ENCODE assay signal across 18 cellular contexts in genomic region chr6:10681795-10682194, GRCh38. TPM values are rescaled to one million over a fixed set of nuclear protein-coding genes. Genes with fewer than 3 reads are reported as not detected.
DNase-seq lines count a peak whose midpoint lies in the region; ATAC-seq and TF ChIP-seq lines count a peak whose summit lies in the region.
"Had no signal": no experiment of that assay in that cellular context is flagged by ENCODE, and none has a peak within 500 bp of the region (broad histone marks: within the 10 kb centered on the region; RNA-seq: fewer than 3 reads in every experiment).

No MANE protein-coding gene starts in this region.

- POLR2A ChIA-PET in activated CD4-positive, alpha-beta T cell treated with anti-CD3 and anti-CD28 coated beads, Interleukin-2, amount 10 ng/mL, durations not matched to agents 7 days and 5 days (lab: Charles Lee): no interaction called here

- H4K20me1 ChIP-seq in hepatocyte (ENCODE audit: insufficient read depth, poor library complexity, severe bottlenecking): no peaks in the 10 kb centered on the region

- H3K4me3 ChIP-seq in hepatocyte: no peak overlapping the region
- H3K4me3 ChIP-seq: A549, GM23338 had no signal

- no peak overlapping the region for H3K4me2 ChIP-seq in hepatocyte
- H3K4me2 ChIP-seq: A549, GM23338 had no signal

- no peaks in the 10 kb centered on the region for H3K36me3 Mint-ChIP-seq in activated CD4-positive, alpha-beta T cell treated with anti-CD3 and anti-CD28 coated beads, Interleukin-2, amount 10 ng/mL, durations not matched to agents 7 days and 5 days (ENCODE audit: low read depth)
- H3K36me3 Mint-ChIP-seq in natural killer cell treated with Interleukin-12 subunit alpha and Interleukin-12 subunit beta and Interleukin-15 and Interleukin-18, amount 100 ng/mL, for 72 hours: peaks cover 4% of the 10 kb centered on the region
- no peaks in the 10 kb centered on the region for H3K36me3 Mint-ChIP-seq in natural killer cell
- H3K36me3 Mint-ChIP-seq: CD4-positive, alpha-beta memory T cell had no signal

- intact Hi-C loops in natural killer cell (cut with micrococcal nuclease): no loop called here

- H3K9me2 ChIP-seq in hepatocyte (replicated peaks; ENCODE audit: insufficient read depth): no peaks in the 10 kb centered on the region

- peaks cover 30% of the 10 kb centered on the region for H3K4me1 Mint-ChIP-seq in activated CD4-positive, alpha-beta T cell treated with anti-CD3 and anti-CD28 coated beads, Interleukin-2, amount 10 ng/mL, durations not matched to agents 7 days and 5 days
- peaks cover 44 to 56% of the 10 kb centered on the region in 2 donors for H3K4me1 Mint-ChIP-seq in natural killer cell treated with Interleukin-12 subunit alpha and Interleukin-12 subunit beta and Interleukin-15 and Interleukin-18, amount 100 ng/mL, for 72 hours (ENCODE audit: low read depth in 2 of 2)
- H3K4me1 Mint-ChIP-seq in natural killer cell: peaks cover 33 to 35% of the 10 kb centered on the region in 2 donors

- no peak for DNase-seq in activated CD4-positive, alpha-beta T cell treated with anti-CD3 and anti-CD28 coated beads, Interleukin-2, amount 10 ng/mL, durations not matched to agents 7 days and 5 days
- DNase-seq in activated CD4-positive, alpha-beta T cell treated with anti-CD3 and anti-CD28 coated beads for 48 hours: no peak
- DNase-seq in natural killer cell treated with Interleukin-12 subunit alpha and Interleukin-12 subunit beta and Interleukin-15 and Interleukin-18, amount 100 ng/mL, for 72 hours (ENCODE audit: low spot score): no peak
- DNase-seq in natural killer cell (no peak), hepatocyte (ENCODE audit: low spot score) (no peak), activated gamma-delta T cell treated with Interleukin-2 at 50 U/mL for 16 hours (no peak)
- DNase-seq in activated CD4-positive, alpha-beta T cell treated with anti-CD3 and anti-CD28 coated beads for 1 hour: no peak
- DNase-seq: AML-193; CD4-positive, alpha-beta memory T cell; DMS153; DMS79; GDM1; HCEC 1CT had no signal

- H3K4me1 ChIP-seq in hepatocyte (ENCODE audit: insufficient read depth): peaks cover 10% of the 10 kb centered on the region
- H3K4me1 ChIP-seq: A549 had no signal

- no peaks in the 10 kb centered on the region for H3K9me3 ChIP-seq in hepatocyte (ENCODE audit: low read depth)
- H3K9me3 ChIP-seq: A549 had no signal

- ATAC-seq in natural killer cell treated with Interleukin-12 subunit alpha and Interleukin-12 subunit beta and Interleukin-15 and Interleukin-18, amount 100 ng/mL, for 72 hours: no peak
- no peak for ATAC-seq in natural killer cell
- ATAC-seq: A549, GM23338 had no signal

- no peaks in the 10 kb centered on the region for H3K79me2 ChIP-seq in hepatocyte

- no peak for TF ChIP-seq CTCF in natural killer cell (IDR thresholded peaks at IDR 0.05)
- no peak for TF ChIP-seq CTCF in hepatocyte (IDR thresholded peaks at IDR 0.05; ENCODE audit: poor library complexity)

- 26% methylated on average over 3 of the region's 3 CpGs for WGBS in hepatocyte (ENCODE audit: low lambda C conversion rate, missing lambda C conversion rate)

- peak overlapping the region; percentile 29 for H3K27ac Mint-ChIP-seq in activated CD4-positive, alpha-beta T cell treated with anti-CD3 and anti-CD28 coated beads, Interleukin-2, amount 10 ng/mL, durations not matched to agents 7 days and 5 days
- H3K27ac Mint-ChIP-seq in natural killer cell treated with Interleukin-12 subunit alpha and Interleukin-12 subunit beta and Interleukin-15 and Interleukin-18, amount 100 ng/mL, for 72 hours: peak overlapping the region; percentile 80 to 97
- peak overlapping the region in 1 of 2 donors; percentile 70 for H3K27ac Mint-ChIP-seq in natural killer cell
- H3K27ac Mint-ChIP-seq: CD14-positive monocyte, GM23338 had no signal

- H3K36me3 ChIP-seq in hepatocyte (replicated peaks; ENCODE audit: insufficient read depth, low read depth): no peaks in the 10 kb centered on the region

- CTCF ChIA-PET in activated CD4-positive, alpha-beta T cell treated with anti-CD3 and anti-CD28 coated beads, Interleukin-2, amount 10 ng/mL, durations not matched to agents 7 days and 5 days (lab: Charles Lee): no interaction called here

- peaks cover 7% of the 10 kb centered on the region for H3K9me3 Mint-ChIP-seq in activated CD4-positive, alpha-beta T cell treated with anti-CD3 and anti-CD28 coated beads, Interleukin-2, amount 10 ng/mL, durations not matched to agents 7 days and 5 days
- H3K9me3 Mint-ChIP-seq in natural killer cell treated with Interleukin-12 subunit alpha and Interleukin-12 subunit beta and Interleukin-15 and Interleukin-18, amount 100 ng/mL, for 72 hours: peaks cover 2% of the 10 kb centered on the region
- no peaks in the 10 kb centered on the region for H3K9me3 Mint-ChIP-seq in natural killer cell
- H3K9me3 Mint-ChIP-seq: CD4-positive, alpha-beta memory T cell had no signal

- no peaks in the 10 kb centered on the region for H3K27me3 ChIP-seq in hepatocyte

- peaks cover 9% of the 10 kb centered on the region for H3K27me3 Mint-ChIP-seq in activated CD4-positive, alpha-beta T cell treated with anti-CD3 and anti-CD28 coated beads, Interleukin-2, amount 10 ng/mL, durations not matched to agents 7 days and 5 days
- peaks cover 3 to 4% of the 10 kb centered on the region in 2 donors for H3K27me3 Mint-ChIP-seq in natural killer cell treated with Interleukin-12 subunit alpha and Interleukin-12 subunit beta and Interleukin-15 and Interleukin-18, amount 100 ng/mL, for 72 hours
- H3K27me3 Mint-ChIP-seq in natural killer cell (ENCODE audit: low read depth in 2 of 2): peaks cover 0 to 2% of the 10 kb centered on the region in 2 donors

- H3K4me3 Mint-ChIP-seq in activated CD4-positive, alpha-beta T cell treated with anti-CD3 and anti-CD28 coated beads, Interleukin-2, amount 10 ng/mL, durations not matched to agents 7 days and 5 days: no peak overlapping the region
- no peak overlapping the region for H3K4me3 Mint-ChIP-seq in natural killer cell treated with Interleukin-12 subunit alpha and Interleukin-12 subunit beta and Interleukin-15 and Interleukin-18, amount 100 ng/mL, for 72 hours
- no peak overlapping the region for H3K4me3 Mint-ChIP-seq in natural killer cell
- H3K4me3 Mint-ChIP-seq: CD14-positive monocyte; CD4-positive, alpha-beta memory T cell; GM23338 had no signal

- H2AFZ ChIP-seq in hepatocyte: no peak overlapping the region
- H2AFZ ChIP-seq: GM23338 had no signal

- H3K27ac ChIP-seq in hepatocyte: peak overlapping the region; percentile 76
- H3K27ac ChIP-seq: 22Rv1, A549 had no signal

RNA-seq across cellular contexts. Expression of gene C6orf52, which starts 12.6 kb away (rescaled TPM):
- total RNA-seq in activated CD4-positive, alpha-beta T cell treated with anti-CD3 and anti-CD28 coated beads, Interleukin-2, amount 10 ng/mL, durations not matched to agents 7 days and 5 days: 1 to 10 TPM; 1.1 to 1.9 TPM
- total RNA-seq in natural killer cell treated with Interleukin-12 subunit alpha and Interleukin-12 subunit beta and Interleukin-15 and Interleukin-18, amount 100 ng/mL, for 72 hours: 1 to 10 TPM; 2.4 to 4.0 TPM
- total RNA-seq in natural killer cell (under 1 TPM in 2 of 3 donors, not detected in 1; 0.58 to 0.91 TPM), hepatocyte (1.2 and 13.1 TPM in 2 replicates)
- 6.5 and 6.8 TPM in 2 replicates for polyA plus RNA-seq in hepatocyte
- total RNA-seq: GM23338, HT-29 had no signal

RNA-seq across cellular contexts. Expression of gene PAK1IP1, which starts 13.0 kb away (rescaled TPM):
- total RNA-seq in activated CD4-positive, alpha-beta T cell treated with anti-CD3 and anti-CD28 coated beads, Interleukin-2, amount 10 ng/mL, durations not matched to agents 7 days and 5 days: 10 to 100 TPM; 13.4 to 15.1 TPM
- 10 to 100 TPM; 24.8 to 27.7 TPM for total RNA-seq in natural killer cell treated with Interleukin-12 subunit alpha and Interleukin-12 subunit beta and Interleukin-15 and Interleukin-18, amount 100 ng/mL, for 72 hours
- total RNA-seq in natural killer cell (1 to 10 TPM; 3.6 to 5.2 (median 4.6) TPM), hepatocyte (14.0 and 16.0 TPM in 2 replicates)
- polyA plus RNA-seq in hepatocyte: 14.3 and 15.7 TPM in 2 replicates

RNA-seq across cellular contexts. Expression of gene TMEM14C, which starts 41.1 kb away (rescaled TPM):
- total RNA-seq in activated CD4-positive, alpha-beta T cell treated with anti-CD3 and anti-CD28 coated beads, Interleukin-2, amount 10 ng/mL, durations not matched to agents 7 days and 5 days: 10 to 100 TPM; 65.6 to 66.6 TPM
- 10 to 100 TPM; 12.0 to 27.4 TPM for total RNA-seq in natural killer cell treated with Interleukin-12 subunit alpha and Interleukin-12 subunit beta and Interleukin-15 and Interleukin-18, amount 100 ng/mL, for 72 hours
- total RNA-seq in natural killer cell: 10 to 100 TPM in 2 of 3 donors, 1 to 10 TPM in 1; 2.4 to 15.7 (median 14.3) TPM
- 155 and 181 TPM in 2 replicates for total RNA-seq in hepatocyte
- 170 and 176 TPM in 2 replicates for polyA plus RNA-seq in hepatocyte
